Comparison of ENCODE assay signal across 8 cellular contexts in genomic region chr9:137114220-137114612, GRCh38. TPM values are rescaled to one million over a fixed set of nuclear protein-coding genes. Genes with fewer than 3 reads are reported as not detected.
A peak's percentile ranks its signal among the peaks of the same experiment; 100 is the strongest.
DNase-seq lines count a peak whose midpoint lies in the region; ATAC-seq and TF ChIP-seq lines count a peak whose summit lies in the region.

No MANE protein-coding gene starts in this region.

- peak overlapping the region; percentile 88; the same call in 1 of the 2 replicates for H2AFZ ChIP-seq in DND-41 (ENCODE audit: low read depth, low read length)

- H3K79me2 ChIP-seq in DND-41 (ENCODE audit: insufficient read depth, low read length): peaks cover 17% of the 10 kb centered on the region

- ATAC-seq in DND-41 (ENCODE audit: insufficient read depth, low read depth) (peak; percentile 13), HG02943 (IDR thresholded peaks at IDR 0.05; ENCODE audit: low read depth, unreplicated experiment) (peak; percentile 10), GM21528 (IDR thresholded peaks at IDR 0.05; ENCODE audit: low FRiP score, unreplicated experiment) (no peak)

- H3K9me3 ChIP-seq in DND-41 (ENCODE audit: insufficient read depth, low read length, severe bottlenecking) (no peaks in the 10 kb centered on the region), mononuclear cell (ENCODE audit: low read depth, low read length) (no peaks in the 10 kb centered on the region)

- no peak for DNase-seq in DND-41
- no peak for DNase-seq in astrocyte of the cerebellum (ENCODE audit: low read depth)
- no peak for DNase-seq in Kasumi-1 (lab: John Stamatoyannopoulos, UW)
- DNase-seq in NCI-H1436 (lab: John Stamatoyannopoulos, UW): no peak
- DNase-seq in NCI-H69 (lab: John Stamatoyannopoulos, UW): no peak

- H3K4me1 ChIP-seq in DND-41 (ENCODE audit: insufficient read depth, low read length) (peaks cover 26% of the 10 kb centered on the region), mononuclear cell (ENCODE audit: insufficient read depth, low read length) (peaks cover 14% of the 10 kb centered on the region)

- H3K9ac ChIP-seq in DND-41 (ENCODE audit: low read depth, low read length): peak overlapping the region; percentile 78

- H3K4me2 ChIP-seq in DND-41 (ENCODE audit: insufficient read depth, low read length): peak overlapping the region; percentile 94

- H3K36me3 ChIP-seq in DND-41 (ENCODE audit: insufficient read depth, low read length): peaks cover 39% of the 10 kb centered on the region

- TF ChIP-seq CTCF in DND-41 (IDR thresholded peaks at IDR 0.05; ENCODE audit: borderline replicate concordance, extremely low read depth, low read length, poor library complexity, severe bottlenecking): no peak
- no peak for TF ChIP-seq CTCF in astrocyte of the cerebellum (IDR thresholded peaks at IDR 0.05; ENCODE audit: low read depth, low read length, missing control alignments)

- H4K20me1 ChIP-seq in DND-41 (ENCODE audit: insufficient read depth, low read length): 0 out of 2 replicates have a peak, but pooled peaks cover 7% of the 10 kb centered on the region

- peak overlapping the region; percentile 63 to 66; a peak in 3 of 4 replicates for H3K4me3 ChIP-seq in DND-41 (ENCODE audit: low read depth in 1 of 2, low read length in 2 of 2)
- H3K4me3 ChIP-seq in astrocyte of the cerebellum (ENCODE audit: low read depth, low read length): peak overlapping the region; percentile 43
- H3K4me3 ChIP-seq in mononuclear cell (ENCODE audit: low read length): peak overlapping the region; percentile 39

- H3K27me3 ChIP-seq in DND-41 (ENCODE audit: insufficient read depth, low read length, poor library complexity) (no peaks in the 10 kb centered on the region), mononuclear cell (ENCODE audit: insufficient read depth, low read length) (no peaks in the 10 kb centered on the region)

- in situ Hi-C loops in astrocyte of the cerebellum (cut with HindIII; ENCODE audit: low sequenced_read_pairs): no loop called here

- peak overlapping the region; percentile 56; the same call in 1 of the 2 replicates for H3K27ac ChIP-seq in DND-41 (ENCODE audit: low read length)

RNA-seq across cellular contexts. Expression of gene DPP7, which starts 0.3 kb away (rescaled TPM):
- 86.9 TPM for total RNA-seq in mononuclear cell

RNA-seq across cellular contexts. Expression of gene GRIN1, which starts 24.7 kb away (rescaled TPM):
- total RNA-seq in mononuclear cell: not detected

RNA-seq across cellular contexts. Expression of gene MAN1B1, which starts 27.4 kb away (rescaled TPM):
- 30.3 TPM for total RNA-seq in mononuclear cell

RNA-seq across cellular contexts. Expression of gene UAP1L1, which starts 36.9 kb away (rescaled TPM):
- 6.2 TPM for total RNA-seq in mononuclear cell

RNA-seq across cellular contexts. Expression of gene SAPCD2, which starts 43.9 kb away (rescaled TPM):
- total RNA-seq in mononuclear cell: 3.3 TPM
